In genomic region chr15:63047792-63048114, GRCh38 we compare ENCODE assay signal across 1 cellular context.
TF ChIP-seq lines count a peak whose summit lies in the region.

No MANE protein-coding gene starts in this region.

TF ChIP-seq in HEK293, 187 proteins besides CTCF, POLR2A, EP300 and RAD21 (continued from another document):
- TF ChIP-seq ZNF433 (tag by site-specific recombination; IDR thresholded peaks at IDR 0.05; ENCODE audit: low read depth) (no peak), ZNF223 (tag by site-specific recombination; IDR thresholded peaks at IDR 0.05) (no peak), ZNF324 (tag by site-specific recombination; IDR thresholded peaks at IDR 0.05) (no peak), ZNF600 (tag by site-specific recombination; IDR thresholded peaks at IDR 0.05) (peak; percentile 11; the same call in 1 of the 2 replicates), ZNF707 (tag by site-specific recombination; IDR thresholded peaks at IDR 0.05) (no peak), ZNF169 (tag by site-specific recombination; IDR thresholded peaks at IDR 0.05) (no peak), ZBTB17 (tag by site-specific recombination; IDR thresholded peaks at IDR 0.05) (0 out of 2 replicates have a peak, but pooled peaks have one; percentile 67), PRDM1 (tag by site-specific recombination; IDR thresholded peaks at IDR 0.05) (no peak)
- TF ChIP-seq, protein P1, sequence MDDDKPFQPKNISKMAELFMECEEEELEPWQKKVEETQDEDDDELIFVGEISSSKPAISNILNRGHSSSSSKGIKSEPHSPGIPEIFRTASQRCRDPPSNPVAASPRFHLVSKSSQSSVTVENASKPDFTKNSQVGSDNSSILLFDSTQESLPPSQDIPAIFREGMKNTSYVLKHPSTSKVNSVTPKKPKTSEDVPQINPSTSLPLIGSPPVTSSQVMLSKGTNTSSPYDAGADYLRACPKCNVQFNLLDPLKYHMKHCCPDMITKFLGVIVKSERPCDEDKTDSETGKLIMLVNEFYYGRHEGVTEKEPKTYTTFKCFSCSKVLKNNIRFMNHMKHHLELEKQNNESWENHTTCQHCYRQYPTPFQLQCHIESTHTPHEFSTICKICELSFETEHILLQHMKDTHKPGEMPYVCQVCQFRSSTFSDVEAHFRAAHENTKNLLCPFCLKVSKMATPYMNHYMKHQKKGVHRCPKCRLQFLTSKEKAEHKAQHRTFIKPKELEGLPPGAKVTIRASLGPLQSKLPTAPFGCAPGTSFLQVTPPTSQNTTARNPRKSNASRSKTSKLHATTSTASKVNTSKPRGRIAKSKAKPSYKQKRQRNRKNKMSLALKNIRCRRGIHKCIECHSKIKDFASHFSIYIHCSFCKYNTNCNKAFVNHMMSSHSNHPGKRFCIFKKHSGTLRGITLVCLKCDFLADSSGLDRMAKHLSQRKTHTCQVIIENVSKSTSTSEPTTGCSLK (tag by site-specific recombination; IDR thresholded peaks at IDR 0.05) = no peak
